ENCODE assay signal across 8 cellular contexts in genomic region chr17:77400445-77400870, GRCh38.
DNase-seq lines count a peak whose midpoint lies in the region; ATAC-seq and TF ChIP-seq lines count a peak whose summit lies in the region.

No MANE protein-coding gene starts in this region.

- H3K27ac Mint-ChIP-seq in activated T-helper 2 cell treated with anti-CD3 and anti-CD28 coated beads, Interferon-gamma antibody, Interleukin-2, Interleukin-4, amounts not matched to agents 10 μg/mL and 5 μg/mL and 100 μg/mL, durations not matched to agents 14 hours and 24 hours and 36 hours, result peak overlapping the region; percentile 71

- H3K27me3 Mint-ChIP-seq in activated T-helper 2 cell treated with anti-CD3 and anti-CD28 coated beads, Interferon-gamma antibody, Interleukin-2, Interleukin-4, amounts not matched to agents 10 μg/mL and 5 μg/mL and 100 μg/mL, durations not matched to agents 14 hours and 24 hours and 36 hours (ENCODE audit: low read depth), result no peaks in the 10 kb centered on the region

- H3K36me3 Mint-ChIP-seq in activated T-helper 2 cell treated with anti-CD3 and anti-CD28 coated beads, Interferon-gamma antibody, Interleukin-2, Interleukin-4, amounts not matched to agents 10 μg/mL and 5 μg/mL and 100 μg/mL, durations not matched to agents 14 hours and 24 hours and 36 hours (ENCODE audit: low read depth), result peaks cover 46% of the 10 kb centered on the region

- no peaks in the 10 kb centered on the region for H3K9me3 Mint-ChIP-seq in activated T-helper 2 cell treated with anti-CD3 and anti-CD28 coated beads, Interferon-gamma antibody, Interleukin-2, Interleukin-4, amounts not matched to agents 10 μg/mL and 5 μg/mL and 100 μg/mL, durations not matched to agents 14 hours and 24 hours and 36 hours

- DNase-seq in OCI-M1 (lab: John Stamatoyannopoulos, UW) (peak; percentile 64), left ventricle myocardium inferior (peak; percentile 45)
- DNase-seq in activated T-helper 2 cell treated with anti-CD3 and anti-CD28 coated beads, Interferon-gamma antibody, Interleukin-2, Interleukin-4, amounts not matched to agents 10 μg/mL and 5 μg/mL and 100 μg/mL, durations not matched to agents 14 hours and 24 hours and 36 hours (ENCODE audit: low spot score), result peak; percentile 64
- peak; percentile 87 for DNase-seq in stimulated activated CD4-positive, alpha-beta T cell treated with anti-CD3 and anti-CD28 coated beads, Interleukin-4, amount 100 ng/mL, for 1 hour

- peaks cover 15% of the 10 kb centered on the region for H3K36me3 ChIP-seq in left ventricle myocardium inferior

- TF ChIP-seq CTCF in left ventricle myocardium inferior (IDR thresholded peaks at IDR 0.05; ENCODE audit: borderline replicate concordance), result peak; percentile 64

- H3K4me1 Mint-ChIP-seq in activated T-helper 2 cell treated with anti-CD3 and anti-CD28 coated beads, Interferon-gamma antibody, Interleukin-2, Interleukin-4, amounts not matched to agents 10 μg/mL and 5 μg/mL and 100 μg/mL, durations not matched to agents 14 hours and 24 hours and 36 hours (ENCODE audit: low read depth), result peaks cover 69% of the 10 kb centered on the region

- H3K4me1 ChIP-seq in left ventricle myocardium inferior, result peaks cover 90% of the 10 kb centered on the region

- peak; percentile 56 for ATAC-seq in GM18511 (IDR thresholded peaks at IDR 0.05; ENCODE audit: unreplicated experiment)
- ATAC-seq in HG02623 (IDR thresholded peaks at IDR 0.05; ENCODE audit: unreplicated experiment), result no peak
- no peak for ATAC-seq in HG03108 (IDR thresholded peaks at IDR 0.05; ENCODE audit: unreplicated experiment)
- ATAC-seq in GM21786 (IDR thresholded peaks at IDR 0.05; ENCODE audit: unreplicated experiment), result no peak

- H3K4me3 Mint-ChIP-seq in activated T-helper 2 cell treated with anti-CD3 and anti-CD28 coated beads, Interferon-gamma antibody, Interleukin-2, Interleukin-4, amounts not matched to agents 10 μg/mL and 5 μg/mL and 100 μg/mL, durations not matched to agents 14 hours and 24 hours and 36 hours (ENCODE audit: low read depth), result peak overlapping the region; percentile 57

- H3K9me3 ChIP-seq in left ventricle myocardium inferior (replicated peaks), result no peaks in the 10 kb centered on the region

- H3K4me3 ChIP-seq in left ventricle myocardium inferior, result peak overlapping the region; percentile 7

- no peaks in the 10 kb centered on the region for H3K27me3 ChIP-seq in left ventricle myocardium inferior (ENCODE audit: low read depth)

- H3K27ac ChIP-seq in left ventricle myocardium inferior (replicated peaks), result peak overlapping the region; percentile 69

- intact Hi-C loops in activated T-helper 2 cell treated with anti-CD3 and anti-CD28 coated beads, Interferon-gamma antibody, Interleukin-2, Interleukin-4, amounts not matched to agents 10 μg/mL and 5 μg/mL and 100 μg/mL, durations not matched to agents 14 hours and 24 hours and 36 hours (cut with micrococcal nuclease), result loop anchor here (1.0 to 2.0 kb wide), 2 partner anchors 8 to 94 kb away; no protein-coding TSS in a partner anchor
- intact Hi-C loops in left ventricle myocardium inferior (cut with micrococcal nuclease), result no loop called here
